ENCODE assay signal across 17 cellular contexts in the genomic region with DNA sequence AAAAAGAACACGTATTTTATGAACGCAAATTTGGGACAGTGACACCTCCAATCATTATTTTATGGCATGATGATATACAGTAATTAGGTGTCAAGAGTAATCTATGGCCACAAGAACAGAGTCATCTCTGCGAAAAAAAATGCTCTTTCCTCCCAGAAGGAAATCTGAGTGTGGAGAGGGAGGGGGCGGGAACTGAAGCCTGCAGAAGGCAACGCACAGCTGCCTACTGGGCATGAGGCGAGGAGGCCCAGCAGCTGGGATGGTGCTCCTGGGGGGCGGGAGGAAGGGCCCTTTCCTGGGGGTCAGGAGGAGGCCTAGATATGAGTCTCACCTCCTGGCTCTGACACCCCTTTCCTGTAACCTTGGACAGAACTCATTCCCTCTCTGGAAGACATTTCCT.
DNase-seq lines count a peak whose midpoint lies in the region; TF ChIP-seq lines count a peak whose summit lies in the region.
"Had no signal": no experiment of that assay in that cellular context is flagged by ENCODE, and none has a peak within 500 bp of the region (broad histone marks: within the 10 kb centered on the region; RNA-seq: fewer than 3 reads in every experiment).

No MANE protein-coding gene starts in this region.

- H3K4me3 ChIP-seq in trophoblast cell (ENCODE audit: low read depth, low read length) (no peak overlapping the region), vagina (no peak overlapping the region)

- no CpG with 5 or more reads among the region's 7 CpGs for WGBS in trophoblast cell (ENCODE audit: extremely low coverage, insufficient coverage, insufficient read length)

- no peak overlapping the region for H4K91ac ChIP-seq in trophoblast cell (ENCODE audit: low read depth, low read length)

- no peak overlapping the region for H3K4me2 ChIP-seq in trophoblast cell (ENCODE audit: low read length)

- no peak overlapping the region for H3K14ac ChIP-seq in trophoblast cell (ENCODE audit: low read length)

- peaks cover 2% of the 10 kb centered on the region for H3K79me2 ChIP-seq in trophoblast cell (ENCODE audit: control insufficient read depth, insufficient read depth, low read length, poor library complexity)

- no peak overlapping the region for H4K12ac ChIP-seq in trophoblast cell (ENCODE audit: low read depth, low read length)

- H3K27ac ChIP-seq in angular gyrus (ENCODE audit: low read depth, low read length) (peak overlapping the region; percentile 27), trophoblast cell (ENCODE audit: low read depth, low read length) (no peak overlapping the region), vagina (no peak overlapping the region)

- peak overlapping the region; percentile 13 for H3K9ac ChIP-seq in trophoblast cell (ENCODE audit: low read length)

- intact Hi-C loops in vagina (cut with DNase I) = no loop called here

- H3K4ac ChIP-seq in trophoblast cell (ENCODE audit: low read depth, low read length) = no peak overlapping the region

- no peaks in the 10 kb centered on the region for H3K79me1 ChIP-seq in trophoblast cell (ENCODE audit: low read length)

- H3K23ac ChIP-seq in trophoblast cell (ENCODE audit: low read length) = no peak overlapping the region

- no peak overlapping the region for H3K18ac ChIP-seq in trophoblast cell (ENCODE audit: low read length)

- no peak overlapping the region for H2BK12ac ChIP-seq in trophoblast cell (ENCODE audit: low read length)

- no peak overlapping the region for H2BK5ac ChIP-seq in trophoblast cell (ENCODE audit: low read depth, low read length, poor library complexity)

- H3K27me3 ChIP-seq in trophoblast cell (ENCODE audit: insufficient read depth, low read length) (peaks cover 2% of the 10 kb centered on the region), vagina (no peaks in the 10 kb centered on the region)
- H3K27me3 ChIP-seq: BE2C had no signal

- no peak overlapping the region for H2AK5ac ChIP-seq in trophoblast cell (ENCODE audit: low read length)

- H3K4me1 ChIP-seq in trophoblast cell (ENCODE audit: control insufficient read depth in 1 of 2, insufficient read depth in 2 of 2, low read length in 2 of 2) = peaks cover 3 to 4% of the 10 kb centered on the region in 2 experiments
- peaks cover 13% of the 10 kb centered on the region for H3K4me1 ChIP-seq in vagina
- H3K4me1 ChIP-seq: Caco-2 had no signal

- no peak overlapping the region for H2AFZ ChIP-seq in trophoblast cell (ENCODE audit: insufficient read depth, low read length, poor library complexity)

- no peak for TF ChIP-seq POLR2A in vagina (IDR thresholded peaks at IDR 0.05)

- H2BK120ac ChIP-seq in trophoblast cell (ENCODE audit: insufficient read depth, low read length, poor library complexity) = no peak overlapping the region

- H3K36me3 ChIP-seq in trophoblast cell (ENCODE audit: control insufficient read depth in 1 of 2, insufficient read depth in 2 of 2, low read length in 2 of 2) (no peaks in the 10 kb centered on the region), vagina (no peaks in the 10 kb centered on the region)
- H3K36me3 ChIP-seq: BE2C had no signal

- H4K8ac ChIP-seq in trophoblast cell (ENCODE audit: low read depth, low read length) = no peak overlapping the region

- DNase-seq in NCI-H2227 (lab: John Stamatoyannopoulos, UW; ENCODE audit: unreplicated experiment) (peak; percentile 41), NCI-H2227 treated with DMSO at 0.1 percent for 48 hours (lab: John Stamatoyannopoulos, UW) (no peak), NCI-H69 (lab: John Stamatoyannopoulos, UW) (peak; percentile 68), trophoblast cell (no peak), COR-L47 (lab: John Stamatoyannopoulos, UW) (no peak), vagina (ENCODE audit: extremely low spot score in 2 of 2) (no peak)
- DNase-seq: ACHN; BE2C; C1 segment of cervical spinal cord; Caco-2; CD4-positive, CD25-positive, alpha-beta regulatory T cell; CD8-positive, alpha-beta memory T cell; DMS79 treated with DMSO at 0.1 percent for 48 hours; GF-D8; H9; IMR-90 had no signal

- H3K9me3 ChIP-seq in trophoblast cell (ENCODE audit: insufficient read depth, low read depth, low read length) (no peaks in the 10 kb centered on the region), vagina (no peaks in the 10 kb centered on the region)
- H3K9me3 ChIP-seq: BE2C, Caco-2 had no signal

- no peak for TF ChIP-seq CTCF in vagina (IDR thresholded peaks at IDR 0.05)

Comparison
In these comparisons a context has a peak if more than half of its experiments do, and no peak if none do; other contexts are left out.
1. DNase-seq: peak in NCI-H2227 (single experiment) and NCI-H69 (single experiment); none in NCI-H2227 treated with DMSO at 0.1 percent for 48 hours (single experiment), trophoblast cell (0 of 2), COR-L47 (single experiment) and vagina (0 of 2).